In genomic region chr15:59688383-59688887, GRCh38 we compare ENCODE assay signal across 8 cellular contexts. TPM values are rescaled to one million over a fixed set of nuclear protein-coding genes. Genes with fewer than 3 reads are reported as not detected.
DNase-seq lines count a peak whose midpoint lies in the region; ATAC-seq and TF ChIP-seq lines count a peak whose summit lies in the region.

No MANE protein-coding gene starts in this region.

- H3K36me3 Mint-ChIP-seq in effector memory CD8-positive, alpha-beta T cell (ENCODE audit: insufficient read depth) = peaks cover 26% of the 10 kb centered on the region

- no peaks in the 10 kb centered on the region for H3K9me3 ChIP-seq in mucosa of descending colon

- no peaks in the 10 kb centered on the region for H3K9me3 Mint-ChIP-seq in effector memory CD8-positive, alpha-beta T cell

- H3K4me3 ChIP-seq in mucosa of descending colon = peak overlapping the region; percentile 86

- H3K36me3 ChIP-seq in mucosa of descending colon (ENCODE audit: low read depth) = no peaks in the 10 kb centered on the region

- no peaks in the 10 kb centered on the region for H3K27me3 Mint-ChIP-seq in effector memory CD8-positive, alpha-beta T cell

- peak; percentile 8 for ATAC-seq in effector memory CD8-positive, alpha-beta T cell (replicated peaks)
- ATAC-seq in mucosa of descending colon = peak; percentile 57

- intact Hi-C loops in mucosa of descending colon (cut with DNase I, micrococcal nuclease) = no loop called here

- peaks cover 18 to 41% of the 10 kb centered on the region in 2 donors for H3K4me1 Mint-ChIP-seq in effector memory CD8-positive, alpha-beta T cell (ENCODE audit: low read depth in 2 of 2)

- peak; percentile 2 for DNase-seq in stimulated activated CD4-positive, alpha-beta T cell treated with anti-CD3 and anti-CD28 coated beads, Interleukin-1b, Interleukin-23, amount 100 ng/mL, for 48 hours
- DNase-seq in stimulated activated CD4-positive, alpha-beta T cell treated with anti-CD3 and anti-CD28 coated beads, Interleukin-2, amount 100 ng/mL, for 24 hours = no peak
- peak; percentile 28 for DNase-seq in HS-5 (ENCODE audit: low read depth)
- DNase-seq in T follicular helper cell (ENCODE audit: low read depth) = peak; percentile 7
- DNase-seq in effector memory CD8-positive, alpha-beta T cell = peak in 2 of 3 experiments; percentile 8 to 22
- DNase-seq in mucosa of descending colon = no peak
- DNase-seq in midbrain (lab: John Stamatoyannopoulos, UW) = no peak
- no peak for DNase-seq in NCI-H128 (lab: John Stamatoyannopoulos, UW; ENCODE audit: unreplicated experiment)

- peaks cover 31% of the 10 kb centered on the region for H3K4me1 ChIP-seq in mucosa of descending colon (ENCODE audit: low read depth)

- H3K4me3 Mint-ChIP-seq in effector memory CD8-positive, alpha-beta T cell = peak overlapping the region; percentile 95 to 97

- no peak for TF ChIP-seq CTCF in mucosa of descending colon (IDR thresholded peaks at IDR 0.05)

- H3K27ac Mint-ChIP-seq in effector memory CD8-positive, alpha-beta T cell = peak overlapping the region; percentile 90 to 98

RNA-seq across cellular contexts. Expression of gene BNIP2, which starts 0.7 kb away (rescaled TPM):
- 10 to 100 TPM; 59.8 to 98.4 (median 69.9) TPM for total RNA-seq in mucosa of descending colon

RNA-seq across cellular contexts. Expression of gene GTF2A2, which starts 31.1 kb away (rescaled TPM):
- total RNA-seq in mucosa of descending colon = 100 to 1,000 TPM in 1 of 3 donors, 10 to 100 TPM in 2; 87.8 to 145 (median 99.6) TPM

Comparison
In these comparisons a context has a peak if more than half of its experiments do, and no peak if none do; other contexts are left out.
1. DNase-seq: peak in stimulated activated CD4-positive, alpha-beta T cell treated with anti-CD3 and anti-CD28 coated beads, Interleukin-1b, Interleukin-23, amount 100 ng/mL, for 48 hours (single experiment), HS-5 (single experiment), T follicular helper cell (single experiment) and effector memory CD8-positive, alpha-beta T cell (2 of 3); none in stimulated activated CD4-positive, alpha-beta T cell treated with anti-CD3 and anti-CD28 coated beads, Interleukin-2, amount 100 ng/mL, for 24 hours (0 of 2), mucosa of descending colon (0 of 3), midbrain (single experiment) and NCI-H128 (single experiment).